In the genomic region with DNA sequence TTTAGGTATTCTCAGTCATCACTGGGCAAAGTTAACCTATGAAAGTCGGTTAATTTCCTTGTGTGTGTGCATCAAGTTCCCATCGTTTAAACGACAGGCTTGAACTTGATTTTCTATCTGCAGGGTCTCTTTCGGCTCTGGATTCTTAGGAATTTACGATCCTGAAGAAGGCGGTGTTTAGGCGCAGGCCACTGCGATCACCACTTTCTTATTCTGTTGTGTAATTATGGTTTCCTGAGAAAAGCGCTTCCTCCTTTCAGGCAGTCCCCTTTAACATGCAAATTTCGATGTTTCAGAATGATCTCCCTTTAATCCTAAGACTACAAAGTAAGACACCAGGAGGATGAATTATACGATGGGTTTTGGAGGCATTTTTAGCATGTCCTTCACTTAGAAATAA, we compare ENCODE assay signal across 16 cellular contexts. TPM values are rescaled to one million over a fixed set of nuclear protein-coding genes. Genes with fewer than 3 reads are reported as not detected.
DNase-seq lines count a peak whose midpoint lies in the region; ATAC-seq and TF ChIP-seq lines count a peak whose summit lies in the region.
"Had no signal": no experiment of that assay in that cellular context is flagged by ENCODE, and none has a peak within 500 bp of the region (broad histone marks: within the 10 kb centered on the region; RNA-seq: fewer than 3 reads in every experiment).

No MANE protein-coding gene starts in this region.

- TF ChIP-seq POLR2A in NB4 (IDR thresholded peaks at IDR 0.05; ENCODE audit: extremely low read depth, insufficient read length) = no peak

- peak overlapping the region; percentile 52 to 63 for H3K4me3 Mint-ChIP-seq in CD14-positive monocyte
- H3K4me3 Mint-ChIP-seq: activated CD4-positive, alpha-beta T cell treated with anti-CD3 and anti-CD28 coated beads, Interleukin-2, amount 10 ng/mL, durations not matched to agents 7 days and 5 days; mesothelial cell of epicardium had no signal

- H3K4me3 ChIP-seq in NB4 (ENCODE audit: low read depth, low read length) = peak overlapping the region; percentile 16
- H3K4me3 ChIP-seq: adrenal gland, colonic mucosa, hepatocyte, tibial nerve had no signal

- intact Hi-C loops in CD14-positive monocyte (cut with micrococcal nuclease) = no loop called here

- peak; percentile 60 for ATAC-seq in GM21825 (IDR thresholded peaks at IDR 0.05; ENCODE audit: unreplicated experiment)

- peak overlapping the region; percentile 28 to 88 (median 73) for H3K27ac Mint-ChIP-seq in CD14-positive monocyte
- H3K27ac Mint-ChIP-seq: activated CD4-positive, alpha-beta T cell treated with anti-CD3 and anti-CD28 coated beads, Interleukin-2, amount 10 ng/mL, durations not matched to agents 7 days and 5 days; mesothelial cell of epicardium had no signal

- no peak overlapping the region for H3K27ac ChIP-seq in substantia nigra (ENCODE audit: low read depth, low read length, poor library complexity, severe bottlenecking)
- H3K27ac ChIP-seq: adrenal gland, colonic mucosa, hepatocyte, tibial nerve had no signal

- peaks cover 0 to 1% of the 10 kb centered on the region in 2 donors for H3K36me3 Mint-ChIP-seq in CD14-positive monocyte
- H3K36me3 Mint-ChIP-seq: mesothelial cell of epicardium had no signal

- DNase-seq in CD14-positive monocyte (ENCODE audit: low spot score) (no peak), NB4 (ENCODE audit: low read depth) (peak; percentile 74), iPS DF 4.7 (ENCODE audit: extremely low read depth, low spot score) (peak; percentile 64), mesenteric fat pad (ENCODE audit: low spot score) (no peak), NCI-H187 treated with DMSO at 0.1 percent for 48 hours (lab: John Stamatoyannopoulos, UW) (no peak), DMS 273 treated with DMSO at 0.1 percent for 48 hours (lab: John Stamatoyannopoulos, UW) (no peak), substantia nigra (lab: John Stamatoyannopoulos, UW) (no peak)
- DNase-seq: activated CD4-positive, alpha-beta T cell treated with anti-CD3 and anti-CD28 coated beads, Interleukin-2, amount 10 ng/mL, durations not matched to agents 7 days and 5 days; adrenal gland; colonic mucosa; NCI-H446 treated with DMSO at 0.1 percent for 48 hours; RPMI8226 had no signal

- no peak for TF ChIP-seq CTCF in CD14-positive monocyte (IDR thresholded peaks at IDR 0.05)
- TF ChIP-seq CTCF in NB4 (IDR thresholded peaks at IDR 0.05; ENCODE audit: low read depth, low read length) = no peak

- peaks cover 26% of the 10 kb centered on the region for H3K4me1 Mint-ChIP-seq in CD14-positive monocyte

- H3K27me3 Mint-ChIP-seq in CD14-positive monocyte (ENCODE audit: low read depth in 3 of 3) = peaks cover 1 to 8% (median 6%) of the 10 kb centered on the region in 3 donors
- H3K27me3 Mint-ChIP-seq: activated CD4-positive, alpha-beta T cell treated with anti-CD3 and anti-CD28 coated beads, Interleukin-2, amount 10 ng/mL, durations not matched to agents 7 days and 5 days had no signal

- H3K9me3 Mint-ChIP-seq in CD14-positive monocyte = peaks cover 0 to 2% (median 0%) of the 10 kb centered on the region in 7 donors
- H3K9me3 Mint-ChIP-seq: activated CD4-positive, alpha-beta T cell treated with anti-CD3 and anti-CD28 coated beads, Interleukin-2, amount 10 ng/mL, durations not matched to agents 7 days and 5 days; mesothelial cell of epicardium had no signal

RNA-seq across cellular contexts. Expression of a gene that starts 27.9 kb away (rescaled TPM):
- 10 to 100 TPM; 50.4 to 81.0 TPM for polyA plus RNA-seq in CD14-positive monocyte
- total RNA-seq in mesenteric fat pad = 45.2 TPM

Comparison
In these comparisons a context has a peak if more than half of its experiments do, and no peak if none do; other contexts are left out.
1. DNase-seq: peak in NB4 (single experiment) and iPS DF 4.7 (single experiment); none in CD14-positive monocyte (single experiment), mesenteric fat pad (single experiment), NCI-H187 treated with DMSO at 0.1 percent for 48 hours (single experiment), DMS 273 treated with DMSO at 0.1 percent for 48 hours (single experiment) and substantia nigra (0 of 49).